Comparison of ENCODE assay signal across 26 cellular contexts in genomic region chr5:136222575-136223235, GRCh38. TPM values are rescaled to one million over a fixed set of nuclear protein-coding genes. Genes with fewer than 3 reads are reported as not detected.
"Had no signal": no experiment of that assay in that cellular context is flagged by ENCODE, and none has a peak within 500 bp of the region (broad histone marks: within the 10 kb centered on the region; RNA-seq: fewer than 3 reads in every experiment).

No MANE protein-coding gene starts in this region.

- ATAC-seq: activated CD8-positive, alpha-beta T cell treated with anti-CD3 and anti-CD28 coated beads, Interleukin-2, amount 10 ng/mL, durations not matched to agents 7 days and 5 days; lower lobe of right lung; naive thymus-derived CD8-positive, alpha-beta T cell had no signal

- H3K4me3 ChIP-seq: colonic mucosa, lower lobe of right lung, prostate gland, right atrium auricular region, testis, upper lobe of left lung had no signal

- H3K27me3 Mint-ChIP-seq: activated CD4-positive, alpha-beta T cell treated with anti-CD3 and anti-CD28 coated beads, Interleukin-2, amount 10 ng/mL, durations not matched to agents 24 days and 14 days had no signal

- H3K36me3 Mint-ChIP-seq: brain had no signal

- DNase-seq: activated CD4-positive, alpha-beta T cell treated with anti-CD3 and anti-CD28 coated beads, Interleukin-2, amount 10 ng/mL, durations not matched to agents 24 days and 14 days; activated CD8-positive, alpha-beta T cell treated with anti-CD3 and anti-CD28 coated beads, Interleukin-2, amount 10 ng/mL, durations not matched to agents 7 days and 5 days; activated naive CD4-positive, alpha-beta T cell treated with anti-CD3 and anti-CD28 coated beads for 36 hours; activated T-cell treated with anti-CD3 and anti-CD28 coated beads, Interleukin-2, amount 50 U/mL, for 24 hours; anterior cingulate cortex; colonic mucosa; endodermal cell; foreskin melanocyte; glutamatergic neuron; hippocampal formation; lower lobe of right lung; naive thymus-derived CD8-positive, alpha-beta T cell; stimulated activated CD4-positive, alpha-beta T cell treated with anti-CD3 and anti-CD28 coated beads, Interleukin-15, amount 100 ng/mL, for 24 hours; stimulated activated CD4-positive, alpha-beta T cell treated with anti-CD3 and anti-CD28 coated beads, Interleukin-4, amount 100 ng/mL, for 1 hour; T-helper 9 cell; testis; upper lobe of left lung had no signal

- H3K27ac ChIP-seq: colonic mucosa, lower lobe of right lung, prostate gland, right atrium auricular region, testis, upper lobe of left lung had no signal

- H3K27me3 ChIP-seq: colonic mucosa, right atrium auricular region, testis, upper lobe of left lung had no signal

- H3K4me3 Mint-ChIP-seq: activated CD4-positive, alpha-beta T cell treated with anti-CD3 and anti-CD28 coated beads, Interleukin-2, amount 10 ng/mL, durations not matched to agents 24 days and 14 days; activated CD8-positive, alpha-beta T cell treated with anti-CD3 and anti-CD28 coated beads, Interleukin-2, amount 10 ng/mL, durations not matched to agents 7 days and 5 days; activated naive CD4-positive, alpha-beta T cell treated with anti-CD3 and anti-CD28 coated beads for 36 hours; activated T-cell treated with anti-CD3 and anti-CD28 coated beads, Interleukin-2, amount 50 U/mL, for 24 hours; brain; central memory CD8-positive, alpha-beta T cell; endodermal cell; naive thymus-derived CD8-positive, alpha-beta T cell had no signal

- H3K9me3 ChIP-seq: colonic mucosa, lower lobe of right lung, prostate gland, testis had no signal

- H3K27ac Mint-ChIP-seq: activated CD4-positive, alpha-beta T cell treated with anti-CD3 and anti-CD28 coated beads, Interleukin-2, amount 10 ng/mL, durations not matched to agents 24 days and 14 days; activated CD8-positive, alpha-beta T cell treated with anti-CD3 and anti-CD28 coated beads, Interleukin-2, amount 10 ng/mL, durations not matched to agents 7 days and 5 days; activated naive CD4-positive, alpha-beta T cell treated with anti-CD3 and anti-CD28 coated beads for 36 hours; activated T-cell treated with anti-CD3 and anti-CD28 coated beads, Interleukin-2, amount 50 U/mL, for 24 hours; activated T-helper 2 cell treated with anti-CD3 and anti-CD28 coated beads, Interferon-gamma antibody, Interleukin-2, Interleukin-4, amounts not matched to agents 10 μg/mL and 5 μg/mL and 100 μg/mL, durations not matched to agents 14 hours and 24 hours and 36 hours; brain; endodermal cell; naive thymus-derived CD8-positive, alpha-beta T cell had no signal

- H3K4me1 Mint-ChIP-seq: activated CD4-positive, alpha-beta T cell treated with anti-CD3 and anti-CD28 coated beads, Interleukin-2, amount 10 ng/mL, durations not matched to agents 24 days and 14 days; brain; central memory CD8-positive, alpha-beta T cell; endodermal cell; naive thymus-derived CD8-positive, alpha-beta T cell had no signal

- H3K36me3 ChIP-seq: colonic mucosa, lower lobe of right lung, prostate gland, right atrium auricular region, upper lobe of left lung had no signal

- H3K4me1 ChIP-seq: colonic mucosa, lower lobe of right lung, prostate gland, right atrium auricular region, testis, upper lobe of left lung had no signal

RNA-seq across cellular contexts. Expression of gene SMIM32, which starts 29.7 kb away (rescaled TPM):
- total RNA-seq: activated CD4-positive, alpha-beta T cell treated with anti-CD3 and anti-CD28 coated beads, Interleukin-2, amount 10 ng/mL, durations not matched to agents 24 days and 14 days; activated CD8-positive, alpha-beta T cell treated with anti-CD3 and anti-CD28 coated beads, Interleukin-2, amount 10 ng/mL, durations not matched to agents 7 days and 5 days; activated naive CD4-positive, alpha-beta T cell treated with anti-CD3 and anti-CD28 coated beads for 36 hours; activated T-helper 2 cell treated with anti-CD3 and anti-CD28 coated beads, Interferon-gamma antibody, Interleukin-2, Interleukin-4, amounts not matched to agents 10 μg/mL and 5 μg/mL and 100 μg/mL, durations not matched to agents 14 hours and 24 hours and 36 hours; epithelial cell of proximal tubule; fibroblast of lung; lower lobe of right lung; mesenteric fat pad; naive thymus-derived CD8-positive, alpha-beta T cell; osteocyte; right atrium auricular region; upper lobe of left lung had no signal
